18 cellular contexts compared by ENCODE assay signal in genomic region chr2:117984208-117984607, GRCh38. TPM values are rescaled to one million over a fixed set of nuclear protein-coding genes. Genes with fewer than 3 reads are reported as not detected.
DNase-seq lines count a peak whose midpoint lies in the region; ATAC-seq and TF ChIP-seq lines count a peak whose summit lies in the region.
"Had no signal": no experiment of that assay in that cellular context is flagged by ENCODE, and none has a peak within 500 bp of the region (broad histone marks: within the 10 kb centered on the region; RNA-seq: fewer than 3 reads in every experiment).

No MANE protein-coding gene starts in this region.

- H3K9me3 Mint-ChIP-seq in activated naive CD8-positive, alpha-beta T cell treated with anti-CD3 and anti-CD28 coated beads, Interleukin-2, amount 10 ng/mL, durations not matched to agents 7 days and 5 days = no peaks in the 10 kb centered on the region
- H3K9me3 Mint-ChIP-seq in activated naive CD8-positive, alpha-beta T cell treated with anti-CD3 and anti-CD28 coated beads, Interleukin-2, amount 50 U/mL, for 24 hours = no peaks in the 10 kb centered on the region
- H3K9me3 Mint-ChIP-seq in chondrocyte (ENCODE audit: low read depth) = no peaks in the 10 kb centered on the region
- H3K9me3 Mint-ChIP-seq in progenitor cell of endocrine pancreas (ENCODE audit: low read depth) = no peaks in the 10 kb centered on the region
- no peaks in the 10 kb centered on the region for H3K9me3 Mint-ChIP-seq in activated CD4-positive, alpha-beta memory T cell treated with anti-CD3 and anti-CD28 coated beads for 36 hours
- H3K9me3 Mint-ChIP-seq: H9 had no signal

- 80% methylated on average over 2 of the region's 2 CpGs for WGBS in SK-N-SH (ENCODE audit: low lambda C conversion rate)

- peaks cover 15% of the 10 kb centered on the region for H3K36me3 Mint-ChIP-seq in activated naive CD8-positive, alpha-beta T cell treated with anti-CD3 and anti-CD28 coated beads, Interleukin-2, amount 10 ng/mL, durations not matched to agents 7 days and 5 days
- H3K36me3 Mint-ChIP-seq in activated naive CD8-positive, alpha-beta T cell treated with anti-CD3 and anti-CD28 coated beads, Interleukin-2, amount 50 U/mL, for 24 hours (ENCODE audit: low read depth) = peaks cover 33% of the 10 kb centered on the region
- H3K36me3 Mint-ChIP-seq in chondrocyte (ENCODE audit: low read depth) (peaks cover 10% of the 10 kb centered on the region), progenitor cell of endocrine pancreas (ENCODE audit: insufficient read depth) (peaks cover 7% of the 10 kb centered on the region)
- H3K36me3 Mint-ChIP-seq in activated CD4-positive, alpha-beta memory T cell treated with anti-CD3 and anti-CD28 coated beads for 36 hours = peaks cover 27% of the 10 kb centered on the region

- TF ChIP-seq EP300 in SK-N-SH (IDR thresholded peaks at IDR 0.05; ENCODE audit: borderline replicate concordance in 1 of 2, low read depth in 1 of 2, low read length in 1 of 2) = no peak

- H3K4me1 ChIP-seq in SK-N-SH (ENCODE audit: control insufficient read depth in 1 of 2, insufficient read depth in 2 of 2, low read depth in 1 of 2, low read length in 1 of 2) = peaks cover 22 to 36% of the 10 kb centered on the region in 2 experiments
- H3K4me1 ChIP-seq: BLaER1 had no signal

- H3K4me3 Mint-ChIP-seq in activated naive CD8-positive, alpha-beta T cell treated with anti-CD3 and anti-CD28 coated beads, Interleukin-2, amount 10 ng/mL, durations not matched to agents 7 days and 5 days = no peak overlapping the region
- H3K4me3 Mint-ChIP-seq in activated naive CD8-positive, alpha-beta T cell treated with anti-CD3 and anti-CD28 coated beads, Interleukin-2, amount 50 U/mL, for 24 hours = no peak overlapping the region
- H3K4me3 Mint-ChIP-seq in chondrocyte (ENCODE audit: unreplicated experiment) = no peak overlapping the region
- no peak overlapping the region for H3K4me3 Mint-ChIP-seq in progenitor cell of endocrine pancreas (ENCODE audit: low read depth)
- no peak overlapping the region for H3K4me3 Mint-ChIP-seq in activated CD4-positive, alpha-beta memory T cell treated with anti-CD3 and anti-CD28 coated beads for 36 hours
- H3K4me3 Mint-ChIP-seq: H9 had no signal

- peak overlapping the region; percentile 72 to 99 for H3K27ac ChIP-seq in SK-N-SH (ENCODE audit: low read depth in 2 of 2, low read length in 1 of 2)
- H3K27ac ChIP-seq: BLaER1, KMS-11 had no signal

- H3K4me3 ChIP-seq in SK-N-SH (ENCODE audit: low read depth in 2 of 2, low read length in 1 of 2) = no peak overlapping the region
- H3K4me3 ChIP-seq: BLaER1 had no signal

- H3K4me2 ChIP-seq in SK-N-SH = no peak overlapping the region; the same call in 1 of the 2 replicates
- H3K4me2 ChIP-seq: BLaER1, KMS-11 had no signal

- CTCF ChIA-PET in SK-N-SH (lab: Yijun Ruan, JAX) = interaction anchor here (1.0 to 2.3 kb wide), 3 partner anchors 11 to 19 kb away, joined by 3 to 8 read pairs (median 7); no protein-coding TSS in a partner anchor
- CTCF ChIA-PET in activated CD4-positive, alpha-beta memory T cell treated with anti-CD3 and anti-CD28 coated beads for 36 hours (lab: Charles Lee) = interaction anchor here (1.9 kb wide), 1 partner anchor 19 kb away, joined by 8 read pairs; no protein-coding TSS in a partner anchor

- H3K9me3 ChIP-seq in SK-N-SH = no peaks in the 10 kb centered on the region
- H3K9me3 ChIP-seq: BLaER1 had no signal

- H3K27me3 Mint-ChIP-seq in activated naive CD8-positive, alpha-beta T cell treated with anti-CD3 and anti-CD28 coated beads, Interleukin-2, amount 10 ng/mL, durations not matched to agents 7 days and 5 days = no peaks in the 10 kb centered on the region
- H3K27me3 Mint-ChIP-seq in activated naive CD8-positive, alpha-beta T cell treated with anti-CD3 and anti-CD28 coated beads, Interleukin-2, amount 50 U/mL, for 24 hours = no peaks in the 10 kb centered on the region
- no peaks in the 10 kb centered on the region for H3K27me3 Mint-ChIP-seq in chondrocyte (ENCODE audit: low read depth)
- H3K27me3 Mint-ChIP-seq in progenitor cell of endocrine pancreas = no peaks in the 10 kb centered on the region
- H3K27me3 Mint-ChIP-seq in activated CD4-positive, alpha-beta memory T cell treated with anti-CD3 and anti-CD28 coated beads for 36 hours = no peaks in the 10 kb centered on the region

- TF ChIP-seq CTCF in SK-N-SH (IDR thresholded peaks at IDR 0.05) = no peak
- no peak for TF ChIP-seq CTCF in chondrocyte (IDR thresholded peaks at IDR 0.05)
- TF ChIP-seq CTCF in progenitor cell of endocrine pancreas (IDR thresholded peaks at IDR 0.05; ENCODE audit: unreplicated experiment) = no peak

- no peak overlapping the region for H2AFZ ChIP-seq in SK-N-SH (ENCODE audit: low read depth)

- POLR2A ChIA-PET in activated naive CD8-positive, alpha-beta T cell treated with anti-CD3 and anti-CD28 coated beads, Interleukin-2, amount 10 ng/mL, durations not matched to agents 7 days and 5 days (lab: Charles Lee) = no interaction called here
- POLR2A ChIA-PET in SK-N-SH (lab: Yijun Ruan, JAX) = no interaction called here
- POLR2A ChIA-PET in activated CD4-positive, alpha-beta memory T cell treated with anti-CD3 and anti-CD28 coated beads for 36 hours (lab: Charles Lee) = interaction anchor here (1.1 kb wide), 1 partner anchor 19 kb away, joined by 3 read pairs; no protein-coding TSS in a partner anchor

- intact Hi-C loops in activated CD4-positive, alpha-beta memory T cell treated with anti-CD3 and anti-CD28 coated beads for 36 hours (cut with micrococcal nuclease) = no loop called here

- H3K79me2 ChIP-seq in SK-N-SH (ENCODE audit: insufficient read depth) = peaks cover 7% of the 10 kb centered on the region; the same call in 1 of the 2 replicates

- no peak for DNase-seq in activated naive CD8-positive, alpha-beta T cell treated with anti-CD3 and anti-CD28 coated beads, Interleukin-2, amount 10 ng/mL, durations not matched to agents 7 days and 5 days
- no peak for DNase-seq in activated naive CD8-positive, alpha-beta T cell treated with anti-CD3 and anti-CD28 coated beads, Interleukin-2, amount 50 U/mL, for 24 hours
- DNase-seq in SK-N-SH = no peak
- DNase-seq in chondrocyte (ENCODE audit: low spot score) = no peak
- no peak for DNase-seq in progenitor cell of endocrine pancreas (ENCODE audit: low spot score, unreplicated experiment)
- DNase-seq in activated CD4-positive, alpha-beta memory T cell treated with anti-CD3 and anti-CD28 coated beads for 36 hours = no peak
- no peak for DNase-seq in RKO (ENCODE audit: low spot score)
- DNase-seq: DMS79 treated with DMSO at 0.1 percent for 48 hours, H9, MV-4-11, NCI-H1694 treated with DMSO at 0.1 percent for 48 hours, NCI-H524, NCI-H82, OCI-M1, RPMI8226, SHP77 treated with DMSO at 0.1 percent for 48 hours had no signal

- ATAC-seq in activated naive CD8-positive, alpha-beta T cell treated with anti-CD3 and anti-CD28 coated beads, Interleukin-2, amount 10 ng/mL, durations not matched to agents 7 days and 5 days (ENCODE audit: low read depth) = no peak
- no peak for ATAC-seq in activated naive CD8-positive, alpha-beta T cell treated with anti-CD3 and anti-CD28 coated beads, Interleukin-2, amount 50 U/mL, for 24 hours

- no peaks in the 10 kb centered on the region for H4K20me1 ChIP-seq in SK-N-SH (ENCODE audit: insufficient read depth)

- H3K36me3 ChIP-seq in SK-N-SH (replicated peaks in 1 of 2; ENCODE audit: control insufficient read depth in 1 of 2, insufficient read depth in 2 of 2, low read length in 1 of 2) = peaks cover 13 to 23% of the 10 kb centered on the region in 2 experiments

- no peaks in the 10 kb centered on the region for H3K27me3 ChIP-seq in SK-N-SH (ENCODE audit: insufficient read depth)
- H3K27me3 ChIP-seq: BLaER1 had no signal

- H3K27ac Mint-ChIP-seq in activated naive CD8-positive, alpha-beta T cell treated with anti-CD3 and anti-CD28 coated beads, Interleukin-2, amount 10 ng/mL, durations not matched to agents 7 days and 5 days = peak overlapping the region; percentile 3
- no peak overlapping the region for H3K27ac Mint-ChIP-seq in activated naive CD8-positive, alpha-beta T cell treated with anti-CD3 and anti-CD28 coated beads, Interleukin-2, amount 50 U/mL, for 24 hours
- H3K27ac Mint-ChIP-seq in chondrocyte (ENCODE audit: unreplicated experiment) (peak overlapping the region; percentile 1), progenitor cell of endocrine pancreas (peak overlapping the region; percentile 67)
- no peak overlapping the region for H3K27ac Mint-ChIP-seq in activated CD4-positive, alpha-beta memory T cell treated with anti-CD3 and anti-CD28 coated beads for 36 hours
- H3K27ac Mint-ChIP-seq: H9 had no signal

- peak overlapping the region; percentile 2; the same call in 1 of the 2 replicates for H3K9ac ChIP-seq in SK-N-SH
- H3K9ac ChIP-seq: BLaER1, KMS-11 had no signal

- peaks cover 1% of the 10 kb centered on the region for H3K4me1 Mint-ChIP-seq in activated naive CD8-positive, alpha-beta T cell treated with anti-CD3 and anti-CD28 coated beads, Interleukin-2, amount 10 ng/mL, durations not matched to agents 7 days and 5 days
- H3K4me1 Mint-ChIP-seq in activated naive CD8-positive, alpha-beta T cell treated with anti-CD3 and anti-CD28 coated beads, Interleukin-2, amount 50 U/mL, for 24 hours = peaks cover 11% of the 10 kb centered on the region
- H3K4me1 Mint-ChIP-seq in chondrocyte (ENCODE audit: low read depth) = peaks cover 26% of the 10 kb centered on the region
- H3K4me1 Mint-ChIP-seq in progenitor cell of endocrine pancreas (ENCODE audit: low read depth) = no peaks in the 10 kb centered on the region
- peaks cover 6% of the 10 kb centered on the region for H3K4me1 Mint-ChIP-seq in activated CD4-positive, alpha-beta memory T cell treated with anti-CD3 and anti-CD28 coated beads for 36 hours (ENCODE audit: low read depth)

- TF ChIP-seq RAD21 in SK-N-SH (IDR thresholded peaks at IDR 0.05; ENCODE audit: low read length) = no peak

- H3K9me2 ChIP-seq in SK-N-SH = no peaks in the 10 kb centered on the region

- peaks cover 30% of the 10 kb centered on the region for H3F3A ChIP-seq in SK-N-SH (replicated peaks; ENCODE audit: insufficient read depth)

RNA-seq across cellular contexts. Expression of gene CCDC93, which starts 29.7 kb away (rescaled TPM):
- total RNA-seq in activated naive CD8-positive, alpha-beta T cell treated with anti-CD3 and anti-CD28 coated beads, Interleukin-2, amount 10 ng/mL, durations not matched to agents 7 days and 5 days = 10 to 100 TPM; 37.5 to 38.7 TPM
- polyA plus RNA-seq in SK-N-SH (2012; rRNA removed) = 11.7 and 15.0 TPM in 2 replicates
- 8.8 and 10.1 TPM in 2 replicates for polyA plus RNA-seq in SK-N-SH (2012; cell fraction: cytosol; rRNA removed)
- polyA plus RNA-seq in SK-N-SH (2012; cell fraction: nucleus; rRNA removed) = 33.5 and 50.3 TPM in 2 replicates
- 22.0 to 22.8 TPM (median 22.3 TPM) in 3 replicates for total RNA-seq in chondrocyte
- 63.4 and 67.4 TPM in 2 replicates for total RNA-seq in progenitor cell of endocrine pancreas
- 10 to 100 TPM; 24.9 to 27.3 TPM for total RNA-seq in activated CD4-positive, alpha-beta memory T cell treated with anti-CD3 and anti-CD28 coated beads for 36 hours

Comparison
In these comparisons a context has a peak if more than half of its experiments do, and no peak if none do; other contexts are left out.
1. H3K27ac Mint-ChIP-seq: peak in activated naive CD8-positive, alpha-beta T cell treated with anti-CD3 and anti-CD28 coated beads, Interleukin-2, amount 10 ng/mL, durations not matched to agents 7 days and 5 days (single experiment), chondrocyte (single experiment) and progenitor cell of endocrine pancreas (single experiment); none in activated naive CD8-positive, alpha-beta T cell treated with anti-CD3 and anti-CD28 coated beads, Interleukin-2, amount 50 U/mL, for 24 hours (single experiment) and activated CD4-positive, alpha-beta memory T cell treated with anti-CD3 and anti-CD28 coated beads for 36 hours (single experiment).